Comparison of ENCODE assay signal across 15 cellular contexts in the genomic region with DNA sequence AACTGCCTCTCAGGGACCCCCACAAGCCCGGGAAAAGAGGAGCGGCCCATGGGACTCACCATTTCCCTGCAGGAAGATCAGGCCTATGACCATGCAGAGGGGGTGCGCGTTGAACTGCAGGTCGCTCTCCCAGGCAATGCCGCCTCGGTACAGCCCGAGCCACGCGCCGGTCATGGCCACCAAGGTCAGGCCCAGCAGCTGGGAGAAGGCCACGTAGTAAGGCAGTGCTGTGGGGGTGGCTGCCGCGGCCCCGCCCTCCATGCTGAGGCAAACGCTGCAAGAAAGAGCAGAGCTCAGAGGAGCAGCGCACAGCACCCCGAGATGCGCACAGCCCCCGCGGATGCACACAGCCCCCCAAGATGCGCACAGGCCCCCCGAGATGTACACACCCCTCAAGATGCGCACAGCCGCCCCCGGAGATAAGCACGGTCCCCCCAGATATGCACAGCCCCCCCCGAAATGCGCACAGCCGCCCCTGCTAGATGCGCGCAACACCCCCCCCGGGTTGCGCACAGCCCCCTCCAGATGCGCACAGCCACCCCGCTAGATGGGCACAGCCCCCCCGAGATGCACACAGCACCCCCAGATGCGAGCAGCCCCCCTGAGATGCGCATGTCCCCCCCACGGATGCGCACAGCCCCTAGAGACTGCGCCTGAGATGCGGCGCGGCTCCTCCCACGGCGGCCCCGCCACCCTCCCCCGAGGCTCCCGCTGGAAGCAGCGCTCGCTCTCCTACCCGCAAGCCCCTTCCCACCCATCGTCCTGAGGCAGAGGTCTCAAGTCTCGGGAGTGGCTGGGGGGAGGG. TPM values are rescaled to one million over a fixed set of nuclear protein-coding genes. Genes with fewer than 3 reads are reported as not detected.
DNase-seq lines count a peak whose midpoint lies in the region; ATAC-seq and TF ChIP-seq lines count a peak whose summit lies in the region.
"Had no signal": no experiment of that assay in that cellular context is flagged by ENCODE, and none has a peak within 500 bp of the region (broad histone marks: within the 10 kb centered on the region; RNA-seq: fewer than 3 reads in every experiment).

No MANE protein-coding gene starts in this region.

- ATAC-seq in GM23338 = no peak
- ATAC-seq in GM18520 (IDR thresholded peaks at IDR 0.05; ENCODE audit: unreplicated experiment) = no peak
- no peak for ATAC-seq in GM18858 (IDR thresholded peaks at IDR 0.05; ENCODE audit: unreplicated experiment)
- ATAC-seq: activated CD4-positive, CD25-positive, alpha-beta regulatory T cell treated with anti-CD3 and anti-CD28 coated beads, Interleukin-2, amount 50 U/mL, for 24 hours; left lobe of liver had no signal

- H3K9me3 Mint-ChIP-seq in GM23338 = no peaks in the 10 kb centered on the region

- TF ChIP-seq RAD21 in neural cell (conservative IDR thresholded peaks at IDR 0.05) = no peak

- TF ChIP-seq CTCF in BE2C (IDR thresholded peaks at IDR 0.05; ENCODE audit: low read depth, low read length) = no peak
- no peak for TF ChIP-seq CTCF in GM23338 (conservative IDR thresholded peaks at IDR 0.05; ENCODE audit: low read depth in 2 of 2)
- TF ChIP-seq CTCF in neural cell (IDR thresholded peaks at IDR 0.05; ENCODE audit: poor library complexity, severe bottlenecking) = no peak

- H3F3A ChIP-seq in GM23338 (replicated peaks; ENCODE audit: low read depth) (no peaks in the 10 kb centered on the region), neural cell (ENCODE audit: insufficient read depth, low read length, poor library complexity, severe bottlenecking) (no peaks in the 10 kb centered on the region)

- CTCF ChIA-PET in HEK293T (lab: Yijun Ruan, JAX) = interaction anchor here (0.6 to 1.0 kb wide), 3 partner anchors 41 to 112 kb away, joined by 3 to 5 read pairs (median 3); no protein-coding TSS in a partner anchor

- H3K36me3 Mint-ChIP-seq in GM23338 (ENCODE audit: low read depth) = peaks cover 3% of the 10 kb centered on the region; the same call in 1 of the 3 replicates

- H2AFZ ChIP-seq in GM23338 (no peak overlapping the region), neural cell (ENCODE audit: low read depth, low read length) (no peak overlapping the region)

- H3K4me3 ChIP-seq in BE2C (ENCODE audit: low read depth, low read length) = peak overlapping the region; percentile 79
- peak overlapping the region; percentile 45 for H3K4me3 ChIP-seq in GM23338
- H3K4me3 ChIP-seq in neural cell (ENCODE audit: low read length) = no peak overlapping the region
- H3K4me3 ChIP-seq: Peyer's patch, smooth muscle cell had no signal

- no peak overlapping the region for H3K27ac Mint-ChIP-seq in GM23338

- peaks cover 9% of the 10 kb centered on the region for H3K27me3 Mint-ChIP-seq in GM23338 (ENCODE audit: insufficient read depth, low read depth, poor library complexity)

- TF ChIP-seq EP300 in neural cell (conservative IDR thresholded peaks at IDR 0.05; ENCODE audit: poor library complexity, severe bottlenecking) = no peak

- H3K27me3 ChIP-seq in BE2C (no peaks in the 10 kb centered on the region), GM23338 (ENCODE audit: insufficient read depth) (no peaks in the 10 kb centered on the region), neural cell (ENCODE audit: insufficient read depth, low read depth, low read length) (no peaks in the 10 kb centered on the region)
- H3K27me3 ChIP-seq: Peyer's patch had no signal

- H4K20me1 ChIP-seq in GM23338 (replicated peaks; ENCODE audit: insufficient read depth) (no peaks in the 10 kb centered on the region; the same call in 1 of the 2 replicates), neural cell (ENCODE audit: insufficient read depth) (no peaks in the 10 kb centered on the region)

- no peaks in the 10 kb centered on the region for H3K9me2 ChIP-seq in GM23338 (ENCODE audit: insufficient read depth)
- no peaks in the 10 kb centered on the region for H3K9me2 ChIP-seq in neural cell (ENCODE audit: insufficient read depth, low read length)

- H3K4me1 Mint-ChIP-seq in GM23338 = peaks cover 36% of the 10 kb centered on the region

- H3K9ac ChIP-seq in neural cell (ENCODE audit: low read length) = no peak overlapping the region

- no peak overlapping the region; the same call in 2 of the 3 replicates for H3K4me3 Mint-ChIP-seq in GM23338

- H3K9me3 ChIP-seq in BE2C (no peaks in the 10 kb centered on the region), neural cell (ENCODE audit: low read length) (no peaks in the 10 kb centered on the region)
- H3K9me3 ChIP-seq: Peyer's patch had no signal

- DNase-seq in BE2C = peak; percentile 55
- no peak for DNase-seq in GM23338 (ENCODE audit: low spot score)
- peak in 22 of 61 donors; percentile 16 to 75 (median 32) for DNase-seq in caudate nucleus (lab: John Stamatoyannopoulos, UW)
- no peak for DNase-seq in SKM-1 treated with dmso at 0.1 percent for 144 hours (lab: John Stamatoyannopoulos, UW; ENCODE audit: unreplicated experiment)
- no peak for DNase-seq in HEK293T (ENCODE audit: extremely low spot score)
- DNase-seq: activated naive CD4-positive, alpha-beta T cell treated with Interleukin-2 at 50 U/mL for 16 hours; trophoblast cell had no signal

- POLR2A ChIA-PET in HEK293T (lab: Yijun Ruan, JAX) = interaction anchor here (1.1 kb wide), 1 partner anchor 114 kb away, joined by 3 read pairs; no protein-coding TSS in a partner anchor

- H3K4me2 ChIP-seq in GM23338 (peak overlapping the region; percentile 70), neural cell (ENCODE audit: low read length) (no peak overlapping the region)
- H3K4me2 ChIP-seq: smooth muscle cell had no signal

- H3K36me3 ChIP-seq in BE2C (peaks cover 40% of the 10 kb centered on the region), GM23338 (ENCODE audit: insufficient read depth) (no peaks in the 10 kb centered on the region), neural cell (ENCODE audit: insufficient read depth, low read length) (no peaks in the 10 kb centered on the region)
- H3K36me3 ChIP-seq: Peyer's patch had no signal

- H3K27ac ChIP-seq in GM23338 (ENCODE audit: low read depth) (no peak overlapping the region), caudate nucleus (ENCODE audit: low read depth, low read length) (peak overlapping the region; percentile 13), neural cell (ENCODE audit: low read length) (no peak overlapping the region)

- H3K4me1 ChIP-seq in BE2C (peaks cover 48% of the 10 kb centered on the region), GM23338 (ENCODE audit: insufficient read depth) (peaks cover 6% of the 10 kb centered on the region; the same call in 1 of the 2 replicates)

- H3K79me2 ChIP-seq in GM23338 (replicated peaks; ENCODE audit: insufficient read depth) (no peaks in the 10 kb centered on the region), neural cell (replicated peaks; ENCODE audit: insufficient read depth, low read length) (no peaks in the 10 kb centered on the region)

TF ChIP-seq in neural cell, 6 proteins besides CTCF, POLR2A, EP300 and RAD21 (continues in another document):
- no peak for TF ChIP-seq SMC3 (conservative IDR thresholded peaks at IDR 0.05; ENCODE audit: poor library complexity)

TF ChIP-seq in HEK293T, 16 proteins besides CTCF, POLR2A, EP300 and RAD21:
- TF ChIP-seq ZNF384 (IDR thresholded peaks at IDR 0.05) (no peak), FOXA1 (IDR thresholded peaks at IDR 0.05) (no peak), BHLHE40 (IDR thresholded peaks at IDR 0.05; ENCODE audit: borderline replicate concordance) (no peak), ELF4 (IDR thresholded peaks at IDR 0.05) (no peak), L3MBTL2 (conservative IDR thresholded peaks at IDR 0.05) (no peak), NFRKB (IDR thresholded peaks at IDR 0.05) (no peak), LEF1 (IDR thresholded peaks at IDR 0.05; ENCODE audit: borderline replicate concordance) (no peak), ARNT (IDR thresholded peaks at IDR 0.05) (no peak), CTBP1 (IDR thresholded peaks at IDR 0.05; ENCODE audit: borderline replicate concordance) (no peak)
- TF ChIP-seq, protein P1, sequence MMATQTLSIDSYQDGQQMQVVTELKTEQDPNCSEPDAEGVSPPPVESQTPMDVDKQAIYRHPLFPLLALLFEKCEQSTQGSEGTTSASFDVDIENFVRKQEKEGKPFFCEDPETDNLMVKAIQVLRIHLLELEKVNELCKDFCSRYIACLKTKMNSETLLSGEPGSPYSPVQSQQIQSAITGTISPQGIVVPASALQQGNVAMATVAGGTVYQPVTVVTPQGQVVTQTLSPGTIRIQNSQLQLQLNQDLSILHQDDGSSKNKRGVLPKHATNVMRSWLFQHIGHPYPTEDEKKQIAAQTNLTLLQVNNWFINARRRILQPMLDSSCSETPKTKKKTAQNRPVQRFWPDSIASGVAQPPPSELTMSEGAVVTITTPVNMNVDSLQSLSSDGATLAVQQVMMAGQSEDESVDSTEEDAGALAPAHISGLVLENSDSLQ (IDR thresholded peaks at IDR 0.05) = no peak

RNA-seq across cellular contexts. Expression of a gene that starts 8.6 kb away (rescaled TPM):
- 212 TPM for polyA plus RNA-seq in BE2C (2012; ENCODE audit: insufficient read depth, insufficient read length, low read depth)
- total RNA-seq in GM23338 (2014; rRNA removed; shearing (Covaris generic)) = 21.9 and 30.9 TPM in 2 replicates
- 13.2 and 13.7 TPM in 2 replicates for polyA plus RNA-seq in GM23338 (2016; fragmentation: Nextera tagmentation; extraction: Ambion mirVana)
- polyA plus RNA-seq in neural cell = 14.3 and 15.7 TPM in 2 replicates
- polyA minus RNA-seq in neural cell = 8.3 and 9.6 TPM in 2 replicates

RNA-seq across cellular contexts. Expression of a gene that starts 39.4 kb away (rescaled TPM):
- polyA plus RNA-seq in BE2C (2012; ENCODE audit: insufficient read depth, insufficient read length, low read depth) = 138 TPM
- total RNA-seq in GM23338 (2014; rRNA removed; shearing (Covaris generic)) = 5.4 and 9.1 TPM in 2 replicates
- polyA plus RNA-seq in GM23338 (2016; fragmentation: Nextera tagmentation; extraction: Ambion mirVana) (0.82 and 1.0 TPM in 2 replicates), neural cell (1.5 and 2.1 TPM in 2 replicates)
- polyA minus RNA-seq in neural cell = 1.5 and 2.2 TPM in 2 replicates
- total RNA-seq: bronchial epithelial cell had no signal
